In genomic region chr17:57657211-57657610, GRCh38 we compare ENCODE assay signal across 17 cellular contexts.
A peak's percentile ranks its signal among the peaks of the same experiment; 100 is the strongest.
DNase-seq lines count a peak whose midpoint lies in the region; ATAC-seq and TF ChIP-seq lines count a peak whose summit lies in the region.
"Had no signal": no experiment of that assay in that cellular context is flagged by ENCODE, and none has a peak within 500 bp of the region (broad histone marks: within the 10 kb centered on the region; RNA-seq: fewer than 3 reads in every experiment).

No MANE protein-coding gene starts in this region.

- H3K9me3 Mint-ChIP-seq in glutamatergic neuron (ENCODE audit: unreplicated experiment), result peaks cover 24% of the 10 kb centered on the region
- H3K9me3 Mint-ChIP-seq: CD4-positive, alpha-beta T cell had no signal

- H3K27me3 Mint-ChIP-seq in glutamatergic neuron (ENCODE audit: unreplicated experiment), result peaks cover 15% of the 10 kb centered on the region
- H3K27me3 Mint-ChIP-seq: CD4-positive, alpha-beta T cell had no signal

- peaks cover 98% of the 10 kb centered on the region for H3K36me3 ChIP-seq in DND-41 (ENCODE audit: insufficient read depth, low read length)
- H3K36me3 ChIP-seq: SJCRH30 had no signal

- peaks cover 47% of the 10 kb centered on the region for H3K79me2 ChIP-seq in DND-41 (ENCODE audit: insufficient read depth, low read length)

- H3K27ac Mint-ChIP-seq in glutamatergic neuron (ENCODE audit: unreplicated experiment), result peak overlapping the region; percentile 28
- H3K27ac Mint-ChIP-seq: CD4-positive, alpha-beta T cell had no signal

- H2AFZ ChIP-seq in DND-41 (ENCODE audit: low read depth, low read length), result no peak overlapping the region

- H3K9me3 ChIP-seq in DND-41 (ENCODE audit: insufficient read depth, low read length, severe bottlenecking), result no peaks in the 10 kb centered on the region
- H3K9me3 ChIP-seq: Caco-2, SJCRH30 had no signal

- H4K20me1 ChIP-seq in DND-41 (ENCODE audit: insufficient read depth, low read length), result 0 out of 2 replicates have a peak, but pooled peaks cover 4% of the 10 kb centered on the region

- H3K27me3 ChIP-seq in DND-41 (ENCODE audit: insufficient read depth, low read length, poor library complexity), result no peaks in the 10 kb centered on the region
- H3K27me3 ChIP-seq: SJCRH30 had no signal

- no peaks in the 10 kb centered on the region for H3K4me1 ChIP-seq in DND-41 (ENCODE audit: insufficient read depth, low read length)
- H3K4me1 ChIP-seq: Caco-2 had no signal

- peak overlapping the region; percentile 12 for H3K27ac ChIP-seq in DND-41 (ENCODE audit: low read length)
- H3K27ac ChIP-seq in caudate nucleus (ENCODE audit: low read depth, low read length), result peak overlapping the region; percentile 80
- peak overlapping the region; percentile 67 for H3K27ac ChIP-seq in temporal lobe (ENCODE audit: low read depth, low read length)
- H3K27ac ChIP-seq: SJCRH30 had no signal

- no peak overlapping the region for H3K4me3 Mint-ChIP-seq in glutamatergic neuron (ENCODE audit: unreplicated experiment)
- H3K4me3 Mint-ChIP-seq: CD4-positive, alpha-beta T cell had no signal

- H3K4me3 ChIP-seq in DND-41 (ENCODE audit: low read depth in 1 of 2, low read length in 2 of 2), result no peak overlapping the region
- H3K4me3 ChIP-seq: SJCRH30 had no signal

- peaks cover 34% of the 10 kb centered on the region for H3K4me1 Mint-ChIP-seq in glutamatergic neuron (ENCODE audit: low read depth, unreplicated experiment)

- no peak overlapping the region for H3K9ac ChIP-seq in DND-41 (ENCODE audit: low read depth, low read length)

- peaks cover 6% of the 10 kb centered on the region for H3K36me3 Mint-ChIP-seq in glutamatergic neuron (ENCODE audit: unreplicated experiment)

- no peak overlapping the region for H3K4me2 ChIP-seq in DND-41 (ENCODE audit: insufficient read depth, low read length)

- TF ChIP-seq CTCF in DND-41 (IDR thresholded peaks at IDR 0.05; ENCODE audit: borderline replicate concordance, extremely low read depth, low read length, poor library complexity, severe bottlenecking), result no peak
- TF ChIP-seq CTCF in glutamatergic neuron (IDR thresholded peaks at IDR 0.05; ENCODE audit: partially characterized antibody, unreplicated experiment), result no peak

- DNase-seq in DND-41, result no peak
- peak in 12 of 61 donors; percentile 8 to 74 (median 36) for DNase-seq in caudate nucleus (lab: John Stamatoyannopoulos, UW)
- DNase-seq in glutamatergic neuron, result no peak
- DNase-seq in HuH-7.5 (ENCODE audit: low spot score), result no peak
- DNase-seq: Caco-2; CD4-positive, alpha-beta T cell; DMS 273 treated with DMSO at 0.1 percent for 48 hours; Kasumi-1; NCI-H1417; NCI-H1694 treated with DMSO at 0.1 percent for 48 hours; NCI-H446 treated with DMSO at 0.1 percent for 48 hours; NCI-H526 treated with DMSO at 0.1 percent for 48 hours; OCI-M1; SJCRH30 had no signal

- ATAC-seq in DND-41 (ENCODE audit: insufficient read depth, low read depth) (no peak), HG02840 (IDR thresholded peaks at IDR 0.05; ENCODE audit: low FRiP score, unreplicated experiment) (no peak), GM21381 (IDR thresholded peaks at IDR 0.05; ENCODE audit: unreplicated experiment) (no peak)

Comparison
In these comparisons a context has a peak if more than half of its experiments do, and no peak if none do; other contexts are left out.
1. H3K27ac ChIP-seq: peak in every context shown above with its lines; median percentile 80 in caudate nucleus; 67 in temporal lobe; 12 in DND-41.